ENCODE assay signal across 20 cellular contexts in the genomic region with DNA sequence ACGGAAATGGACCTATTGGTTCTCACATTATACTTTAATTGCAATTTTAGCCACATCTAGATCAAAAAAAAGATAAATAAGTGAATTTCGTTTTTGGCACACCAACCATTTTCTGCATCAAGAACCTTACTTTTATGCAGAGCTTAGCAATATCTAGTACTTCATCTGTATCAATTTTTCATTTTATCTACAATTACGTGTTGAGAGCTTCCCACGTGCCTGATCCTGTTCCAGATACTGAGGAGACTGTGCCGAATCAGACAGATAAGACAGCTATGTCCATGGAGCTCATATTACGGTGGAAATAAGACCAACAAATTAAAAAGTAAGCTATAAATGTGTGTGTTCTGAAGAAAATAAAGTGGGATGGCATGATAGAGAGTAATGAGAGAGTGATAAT.
DNase-seq lines count a peak whose midpoint lies in the region; TF ChIP-seq lines count a peak whose summit lies in the region.
"Had no signal": no experiment of that assay in that cellular context is flagged by ENCODE, and none has a peak within 500 bp of the region (broad histone marks: within the 10 kb centered on the region; RNA-seq: fewer than 3 reads in every experiment).

No MANE protein-coding gene starts in this region.

- no peak overlapping the region for H3K9ac ChIP-seq in SK-N-SH
- H3K9ac ChIP-seq: BLaER1 treated with 17β-estradiol and CSF1 and Interleukin-3, amounts not matched to agents 10 nM and 100 nM had no signal

- no peak for TF ChIP-seq CTCF in PC-9 (conservative IDR thresholded peaks at IDR 0.05)
- no peak for TF ChIP-seq CTCF in SK-N-SH (IDR thresholded peaks at IDR 0.05)
- no peak for TF ChIP-seq CTCF in osteoblast (IDR thresholded peaks at IDR 0.05; ENCODE audit: extremely low read depth, low read depth, low read length)

- no peaks in the 10 kb centered on the region for H3K36me3 ChIP-seq in PC-9 (ENCODE audit: low read depth)
- H3K36me3 ChIP-seq in SK-N-SH (replicated peaks in 1 of 2; ENCODE audit: control insufficient read depth in 1 of 2, insufficient read depth in 2 of 2, low read length in 1 of 2): no peaks in the 10 kb centered on the region
- no peaks in the 10 kb centered on the region for H3K36me3 ChIP-seq in osteoblast (ENCODE audit: insufficient read depth, low read length)
- H3K36me3 ChIP-seq: BLaER1 treated with 17β-estradiol and CSF1 and Interleukin-3, amounts not matched to agents 10 nM and 100 nM had no signal

- H3K4me2 ChIP-seq in PC-9 (no peak overlapping the region), SK-N-SH (no peak overlapping the region), osteoblast (ENCODE audit: insufficient read depth, low read length) (no peak overlapping the region)
- H3K4me2 ChIP-seq: A549 had no signal

- H3K4me1 ChIP-seq in PC-9 (replicated peaks; ENCODE audit: insufficient read depth): no peaks in the 10 kb centered on the region
- H3K4me1 ChIP-seq in SK-N-SH (ENCODE audit: control insufficient read depth in 1 of 2, insufficient read depth in 2 of 2, low read depth in 1 of 2, low read length in 1 of 2): no peaks in the 10 kb centered on the region
- H3K4me1 ChIP-seq in osteoblast (ENCODE audit: insufficient read depth, low read length): no peaks in the 10 kb centered on the region
- H3K4me1 ChIP-seq: A549, Caco-2 had no signal

- H3K9me3 ChIP-seq in PC-9 (ENCODE audit: insufficient read depth, low read depth) (no peaks in the 10 kb centered on the region), SK-N-SH (no peaks in the 10 kb centered on the region), osteoblast (ENCODE audit: low read depth, low read length) (no peaks in the 10 kb centered on the region)
- H3K9me3 ChIP-seq: A549; BLaER1 treated with 17β-estradiol and CSF1 and Interleukin-3, amounts not matched to agents 10 nM and 100 nM; Caco-2 had no signal

- H3K27me3 ChIP-seq in PC-9 (ENCODE audit: insufficient read depth, low read depth) (no peaks in the 10 kb centered on the region), SK-N-SH (ENCODE audit: insufficient read depth) (no peaks in the 10 kb centered on the region), osteoblast (ENCODE audit: insufficient read depth, low read length) (no peaks in the 10 kb centered on the region)
- H3K27me3 ChIP-seq: BLaER1 treated with 17β-estradiol and CSF1 and Interleukin-3, amounts not matched to agents 10 nM and 100 nM had no signal

- no peaks in the 10 kb centered on the region for H4K20me1 ChIP-seq in PC-9 (ENCODE audit: insufficient read depth)
- no peaks in the 10 kb centered on the region for H4K20me1 ChIP-seq in SK-N-SH (ENCODE audit: insufficient read depth)
- H4K20me1 ChIP-seq in osteoblast (ENCODE audit: insufficient read depth, low read length): no peaks in the 10 kb centered on the region
- H4K20me1 ChIP-seq: BLaER1 treated with 17β-estradiol and CSF1 and Interleukin-3, amounts not matched to agents 10 nM and 100 nM had no signal

- no TSS peak for BruUV-seq in PC-9 (replicated peaks; lab: Mats Ljungman, UMichigan)

- POLR2A ChIA-PET in PC-9 (lab: Charles Lee; ENCODE audit: unreplicated experiment) (no interaction called here), SK-N-SH (lab: Yijun Ruan, JAX) (interaction anchor here (0.6 kb wide), 1 partner anchor 1359 kb away, joined by 4 read pairs; no protein-coding TSS in a partner anchor)

- CTCF ChIA-PET in PC-9 (lab: Charles Lee) (no interaction called here), SK-N-SH (lab: Yijun Ruan, JAX) (no interaction called here)

- DNase-seq in PC-9: no peak
- DNase-seq in SK-N-SH: no peak
- DNase-seq in osteoblast (ENCODE audit: insufficient read length, low spot score, missing footprints): peak; percentile 18
- DNase-seq in GDM1 (lab: John Stamatoyannopoulos, UW): no peak
- DNase-seq in glomerular visceral epithelial cell (ENCODE audit: extremely low spot score): no peak
- DNase-seq: AML-193; Caco-2; Calu3; CD4-positive, alpha-beta T cell; CD8-positive, alpha-beta T cell; DMS153; DMS53; DMS79; DND-41; EL; GF-D8 had no signal

- no peak overlapping the region for H3K27ac ChIP-seq in PC-9
- H3K27ac ChIP-seq in SK-N-SH (ENCODE audit: low read depth in 2 of 2, low read length in 1 of 2): no peak overlapping the region
- no peak overlapping the region for H3K27ac ChIP-seq in osteoblast (ENCODE audit: low read depth, low read length)
- H3K27ac ChIP-seq: 22Rv1; A549; BLaER1 treated with 17β-estradiol and CSF1 and Interleukin-3, amounts not matched to agents 10 nM and 100 nM; C4-2B had no signal

- H3F3A ChIP-seq in PC-9 (ENCODE audit: insufficient read depth, low read depth) (no peaks in the 10 kb centered on the region), SK-N-SH (replicated peaks; ENCODE audit: insufficient read depth) (no peaks in the 10 kb centered on the region)

- intact Hi-C loops in PC-9 (cut with micrococcal nuclease; ENCODE audit: unreplicated experiment): no loop called here

- no peaks in the 10 kb centered on the region for H3K9me2 ChIP-seq in PC-9 (ENCODE audit: insufficient read depth)
- H3K9me2 ChIP-seq in SK-N-SH: no peaks in the 10 kb centered on the region

- H2AFZ ChIP-seq in PC-9 (0 out of 2 replicates have a peak overlapping the region, but pooled peaks have one; percentile 65), SK-N-SH (ENCODE audit: low read depth) (peak overlapping the region; percentile 27; the same call in 1 of the 2 replicates), osteoblast (ENCODE audit: low read length) (no peak overlapping the region)

- TF ChIP-seq EP300 in SK-N-SH (IDR thresholded peaks at IDR 0.05; ENCODE audit: borderline replicate concordance in 1 of 2, low read depth in 1 of 2, low read length in 1 of 2): no peak

- no peaks in the 10 kb centered on the region for H3K79me2 ChIP-seq in PC-9 (ENCODE audit: low read depth)
- no peaks in the 10 kb centered on the region for H3K79me2 ChIP-seq in SK-N-SH (ENCODE audit: insufficient read depth)
- H3K79me2 ChIP-seq in osteoblast (ENCODE audit: insufficient read depth, low read length): no peaks in the 10 kb centered on the region

- TF ChIP-seq RAD21 in SK-N-SH (IDR thresholded peaks at IDR 0.05; ENCODE audit: low read length): no peak

- no peak overlapping the region for H3K4me3 ChIP-seq in PC-9
- H3K4me3 ChIP-seq in SK-N-SH (ENCODE audit: low read depth in 2 of 2, low read length in 1 of 2): no peak overlapping the region
- H3K4me3 ChIP-seq in osteoblast (ENCODE audit: insufficient read depth, low read length): no peak overlapping the region
- H3K4me3 ChIP-seq: A549; BLaER1 treated with 17β-estradiol and CSF1 and Interleukin-3, amounts not matched to agents 10 nM and 100 nM had no signal

- 42% methylated on average over 6 of the region's 6 CpGs for WGBS in SK-N-SH (ENCODE audit: low lambda C conversion rate)

TF ChIP-seq in SK-N-SH, 30 proteins besides CTCF, POLR2A, EP300 and RAD21:
- no peak for TF ChIP-seq ELF1 (IDR thresholded peaks at IDR 0.05)
- peak; percentile 58; the same call in 1 of the 2 replicates for TF ChIP-seq GATA2 (CRISPR knock-in tag; IDR thresholded peaks at IDR 0.05)
TF ChIP-seq in SK-N-SH: peak in this region for 1.
